ENCODE assay signal across 1 cellular context in the genomic region with DNA sequence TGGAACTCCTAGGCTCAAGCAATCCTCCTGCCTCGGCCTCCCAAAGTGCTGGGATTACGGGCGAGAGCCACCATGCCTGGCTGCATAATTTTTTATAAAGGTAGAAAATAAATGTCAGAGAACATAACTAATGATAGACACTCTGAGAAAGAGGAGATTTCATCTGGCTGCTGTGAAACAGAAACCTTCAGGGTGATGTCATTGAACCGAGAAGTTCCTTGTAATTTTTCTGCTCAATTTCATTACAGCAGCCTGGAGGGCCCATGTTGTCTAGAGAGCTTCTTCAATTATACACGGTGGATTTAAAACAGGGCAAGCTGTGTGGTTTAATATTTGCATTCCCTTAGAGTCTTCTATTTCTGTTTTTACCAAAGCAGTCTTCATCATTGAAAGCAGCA.
TF ChIP-seq lines count a peak whose summit lies in the region.

No MANE protein-coding gene starts in this region.

TF ChIP-seq in HEK293, 187 proteins besides CTCF, POLR2A, EP300 and RAD21 (continued from another document):
- no peak for TF ChIP-seq ZNF416 (tag by site-specific recombination; IDR thresholded peaks at IDR 0.05)
- no peak for TF ChIP-seq ZNF16 (tag by site-specific recombination; IDR thresholded peaks at IDR 0.05; ENCODE audit: low read depth)
- TF ChIP-seq, protein P1, sequence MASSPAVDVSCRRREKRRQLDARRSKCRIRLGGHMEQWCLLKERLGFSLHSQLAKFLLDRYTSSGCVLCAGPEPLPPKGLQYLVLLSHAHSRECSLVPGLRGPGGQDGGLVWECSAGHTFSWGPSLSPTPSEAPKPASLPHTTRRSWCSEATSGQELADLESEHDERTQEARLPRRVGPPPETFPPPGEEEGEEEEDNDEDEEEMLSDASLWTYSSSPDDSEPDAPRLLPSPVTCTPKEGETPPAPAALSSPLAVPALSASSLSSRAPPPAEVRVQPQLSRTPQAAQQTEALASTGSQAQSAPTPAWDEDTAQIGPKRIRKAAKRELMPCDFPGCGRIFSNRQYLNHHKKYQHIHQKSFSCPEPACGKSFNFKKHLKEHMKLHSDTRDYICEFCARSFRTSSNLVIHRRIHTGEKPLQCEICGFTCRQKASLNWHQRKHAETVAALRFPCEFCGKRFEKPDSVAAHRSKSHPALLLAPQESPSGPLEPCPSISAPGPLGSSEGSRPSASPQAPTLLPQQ (tag by site-specific recombination; IDR thresholded peaks at IDR 0.05), result 0 out of 2 replicates have a peak, but pooled peaks have one; percentile 23
- TF ChIP-seq ZNF221 (tag by site-specific recombination; IDR thresholded peaks at IDR 0.05; ENCODE audit: borderline replicate concordance), result no peak
- peak; percentile 83 for TF ChIP-seq OSR2 (tag by site-specific recombination; IDR thresholded peaks at IDR 0.05)
- no peak for TF ChIP-seq ZNF670 (tag by site-specific recombination; IDR thresholded peaks at IDR 0.05; ENCODE audit: low read depth)
- TF ChIP-seq, protein P2, sequence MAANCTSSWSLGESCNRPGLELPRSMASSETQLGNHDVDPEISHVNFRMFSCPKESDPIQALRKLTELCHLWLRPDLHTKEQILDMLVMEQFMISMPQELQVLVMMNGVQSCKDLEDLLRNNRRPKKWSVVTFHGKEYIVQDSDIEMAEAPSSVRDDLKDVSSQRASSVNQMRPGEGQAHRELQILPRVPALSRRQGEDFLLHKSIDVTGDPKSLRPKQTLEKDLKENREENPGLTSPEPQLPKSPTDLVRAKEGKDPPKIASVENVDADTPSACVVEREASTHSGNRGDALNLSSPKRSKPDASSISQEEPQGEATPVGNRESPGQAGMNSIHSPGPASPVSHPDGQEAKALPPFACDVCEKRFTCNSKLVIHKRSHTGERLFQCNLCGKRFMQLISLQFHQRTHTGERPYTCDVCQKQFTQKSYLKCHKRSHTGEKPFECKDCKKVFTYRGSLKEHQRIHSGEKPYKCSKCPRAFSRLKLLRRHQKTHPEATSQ (tag by site-specific recombination; IDR thresholded peaks at IDR 0.05), result no peak
- no peak for TF ChIP-seq ZNF677 (tag by site-specific recombination; IDR thresholded peaks at IDR 0.05)
- no peak for TF ChIP-seq SETDB1 (IDR thresholded peaks at IDR 0.05; ENCODE audit: insufficient read length, low read length)
- no peak for TF ChIP-seq ZNF112 (tag by site-specific recombination; IDR thresholded peaks at IDR 0.05)
- TF ChIP-seq, protein P3, sequence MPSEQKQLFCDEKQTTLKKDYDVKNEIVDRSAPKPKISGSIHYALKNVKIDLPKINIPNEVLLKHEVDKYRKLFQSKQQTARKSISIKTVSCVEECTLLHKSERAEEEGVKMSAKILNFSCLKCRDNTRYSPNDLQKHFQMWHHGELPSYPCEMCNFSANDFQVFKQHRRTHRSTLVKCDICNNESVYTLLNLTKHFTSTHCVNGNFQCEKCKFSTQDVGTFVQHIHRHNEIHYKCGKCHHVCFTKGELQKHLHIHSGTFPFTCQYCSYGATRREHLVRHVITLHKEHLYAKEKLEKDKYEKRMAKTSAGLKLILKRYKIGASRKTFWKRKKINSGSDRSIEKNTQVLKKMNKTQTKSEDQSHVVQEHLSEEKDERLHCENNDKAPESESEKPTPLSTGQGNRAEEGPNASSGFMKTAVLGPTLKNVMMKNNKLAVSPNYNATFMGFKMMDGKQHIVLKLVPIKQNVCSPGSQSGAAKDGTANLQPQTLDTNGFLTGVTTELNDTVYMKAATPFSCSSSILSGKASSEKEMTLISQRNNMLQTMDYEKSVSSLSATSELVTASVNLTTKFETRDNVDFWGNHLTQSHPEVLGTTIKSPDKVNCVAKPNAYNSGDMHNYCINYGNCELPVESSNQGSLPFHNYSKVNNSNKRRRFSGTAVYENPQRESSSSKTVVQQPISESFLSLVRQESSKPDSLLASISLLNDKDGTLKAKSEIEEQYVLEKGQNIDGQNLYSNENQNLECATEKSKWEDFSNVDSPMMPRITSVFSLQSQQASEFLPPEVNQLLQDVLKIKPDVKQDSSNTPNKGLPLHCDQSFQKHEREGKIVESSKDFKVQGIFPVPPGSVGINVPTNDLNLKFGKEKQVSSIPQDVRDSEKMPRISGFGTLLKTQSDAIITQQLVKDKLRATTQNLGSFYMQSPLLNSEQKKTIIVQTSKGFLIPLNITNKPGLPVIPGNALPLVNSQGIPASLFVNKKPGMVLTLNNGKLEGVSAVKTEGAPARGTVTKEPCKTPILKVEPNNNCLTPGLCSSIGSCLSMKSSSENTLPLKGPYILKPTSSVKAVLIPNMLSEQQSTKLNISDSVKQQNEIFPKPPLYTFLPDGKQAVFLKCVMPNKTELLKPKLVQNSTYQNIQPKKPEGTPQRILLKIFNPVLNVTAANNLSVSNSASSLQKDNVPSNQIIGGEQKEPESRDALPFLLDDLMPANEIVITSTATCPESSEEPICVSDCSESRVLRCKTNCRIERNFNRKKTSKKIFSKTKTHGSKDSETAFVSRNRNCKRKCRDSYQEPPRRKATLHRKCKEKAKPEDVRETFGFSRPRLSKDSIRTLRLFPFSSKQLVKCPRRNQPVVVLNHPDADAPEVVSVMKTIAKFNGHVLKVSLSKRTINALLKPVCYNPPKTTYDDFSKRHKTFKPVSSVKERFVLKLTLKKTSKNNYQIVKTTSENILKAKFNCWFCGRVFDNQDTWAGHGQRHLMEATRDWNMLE (tag by site-specific recombination; conservative IDR thresholded peaks at IDR 0.05; ENCODE audit: low read depth), result no peak
